ENCODE assay signal across 9 cellular contexts in the genomic region with DNA sequence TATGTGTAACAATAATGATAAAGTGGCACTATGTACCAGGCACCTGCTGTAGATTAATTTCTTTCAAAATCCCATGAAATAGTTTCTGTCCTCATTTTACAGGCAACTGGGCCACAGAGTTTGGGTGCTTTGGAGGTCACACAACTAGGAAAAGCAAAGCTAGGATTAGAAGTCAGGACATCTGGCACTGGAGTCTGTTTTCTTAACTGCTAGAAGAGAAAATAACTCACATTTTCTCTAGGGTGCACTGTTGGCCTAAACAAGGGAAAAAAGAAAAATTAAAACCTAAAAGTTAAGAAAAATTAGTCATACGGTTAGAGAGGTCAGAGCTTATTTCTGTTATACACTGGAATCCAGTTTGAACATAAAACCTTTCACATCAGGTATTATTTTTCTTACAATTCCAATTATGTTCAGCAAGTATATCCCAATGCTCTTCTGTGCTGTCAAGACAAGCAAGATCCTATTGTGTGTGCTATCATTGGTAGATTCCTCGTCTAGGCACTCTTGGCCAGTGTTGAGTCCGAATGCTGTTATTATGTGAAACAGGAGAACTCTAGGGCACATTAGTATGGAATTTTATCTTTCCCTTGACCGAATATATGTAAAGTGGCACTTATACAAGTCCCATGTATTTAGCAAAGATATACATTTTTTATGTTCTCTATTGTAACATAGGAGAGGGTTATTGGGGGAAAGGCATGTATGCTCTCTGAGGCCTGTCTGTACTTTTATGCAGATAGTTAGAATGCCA. TPM values are rescaled to one million over a fixed set of nuclear protein-coding genes. Genes with fewer than 3 reads are reported as not detected.
DNase-seq lines count a peak whose midpoint lies in the region; ATAC-seq and TF ChIP-seq lines count a peak whose summit lies in the region.
"Had no signal": no experiment of that assay in that cellular context is flagged by ENCODE, and none has a peak within 500 bp of the region (broad histone marks: within the 10 kb centered on the region; RNA-seq: fewer than 3 reads in every experiment).

No MANE protein-coding gene starts in this region.

- H3K4me1 Mint-ChIP-seq in activated T-helper 17 cell treated with anti-CD3 and anti-CD28 coated beads, Interleukin-2, amount 50 U/mL, for 72 hours = no peaks in the 10 kb centered on the region
- peaks cover 15% of the 10 kb centered on the region for H3K4me1 Mint-ChIP-seq in osteocyte (ENCODE audit: unreplicated experiment)

- DNase-seq in D341Med (ENCODE audit: low spot score) (peak; percentile 22), NCI-H2029 (lab: John Stamatoyannopoulos, UW) (no peak), osteocyte (ENCODE audit: extremely low spot score, unreplicated experiment) (no peak)
- DNase-seq: NCI-H1417 treated with DMSO at 0.1 percent for 48 hours had no signal

- H3K27ac ChIP-seq in HUES48 (ENCODE audit: low read depth, low read length) = peak overlapping the region; percentile 42

- H3K27me3 ChIP-seq in HUES48 (ENCODE audit: control insufficient read depth, insufficient read depth, low read length) = no peaks in the 10 kb centered on the region
- no peaks in the 10 kb centered on the region for H3K27me3 ChIP-seq in mucosa of stomach (ENCODE audit: control insufficient read depth, insufficient read depth, low read length)

- H3K9me3 ChIP-seq in HUES48 (ENCODE audit: control insufficient read depth, insufficient read depth, low read length) = no peaks in the 10 kb centered on the region
- H3K9me3 ChIP-seq in mucosa of stomach (ENCODE audit: control insufficient read depth, low read length) = no peaks in the 10 kb centered on the region

- H3K4me1 ChIP-seq in HUES48 (ENCODE audit: control insufficient read depth, insufficient read depth, low read length) = no peaks in the 10 kb centered on the region
- peaks cover 5% of the 10 kb centered on the region for H3K4me1 ChIP-seq in mucosa of stomach (ENCODE audit: control insufficient read depth, insufficient read depth, low read length)

- H3K36me3 Mint-ChIP-seq in activated T-helper 17 cell treated with anti-CD3 and anti-CD28 coated beads, Interleukin-2, amount 50 U/mL, for 72 hours (ENCODE audit: low read depth) = peaks cover 20% of the 10 kb centered on the region
- H3K36me3 Mint-ChIP-seq in osteocyte (ENCODE audit: unreplicated experiment) = peaks cover 15% of the 10 kb centered on the region

- H3K36me3 ChIP-seq in HUES48 (ENCODE audit: control insufficient read depth, insufficient read depth, low read length) = peaks cover 13% of the 10 kb centered on the region; the same call in 1 of the 2 replicates
- no peaks in the 10 kb centered on the region for H3K36me3 ChIP-seq in mucosa of stomach (ENCODE audit: control insufficient read depth, insufficient read depth, low read length)

- TF ChIP-seq CTCF in osteocyte (IDR thresholded peaks at IDR 0.05) = no peak

- no peak overlapping the region for H3K9ac ChIP-seq in HUES48 (ENCODE audit: low read depth, low read length)
- peak overlapping the region; percentile 78 for H3K9ac ChIP-seq in mucosa of stomach (ENCODE audit: low read length)

- H3K4me3 ChIP-seq in HUES48 (ENCODE audit: low read depth, low read length) (peak overlapping the region; percentile 89), mucosa of stomach (ENCODE audit: low read length) (no peak overlapping the region)

- ATAC-seq in activated T-helper 17 cell treated with anti-CD3 and anti-CD28 coated beads, Interleukin-2, amount 50 U/mL, for 72 hours (replicated peaks) = no peak
- ATAC-seq in GM18520 (IDR thresholded peaks at IDR 0.05; ENCODE audit: unreplicated experiment) = no peak
- no peak for ATAC-seq in GM18858 (IDR thresholded peaks at IDR 0.05; ENCODE audit: unreplicated experiment)

- H3K27ac Mint-ChIP-seq in activated T-helper 17 cell treated with anti-CD3 and anti-CD28 coated beads, Interleukin-2, amount 50 U/mL, for 72 hours = peak overlapping the region; percentile 98
- no peak overlapping the region for H3K27ac Mint-ChIP-seq in osteocyte (ENCODE audit: unreplicated experiment)

- no peaks in the 10 kb centered on the region for H3K9me3 Mint-ChIP-seq in activated T-helper 17 cell treated with anti-CD3 and anti-CD28 coated beads, Interleukin-2, amount 50 U/mL, for 72 hours
- H3K9me3 Mint-ChIP-seq in osteocyte (ENCODE audit: unreplicated experiment) = no peaks in the 10 kb centered on the region

- H3K4me3 Mint-ChIP-seq in activated T-helper 17 cell treated with anti-CD3 and anti-CD28 coated beads, Interleukin-2, amount 50 U/mL, for 72 hours = peak overlapping the region; percentile 99
- no peak overlapping the region for H3K4me3 Mint-ChIP-seq in osteocyte (ENCODE audit: unreplicated experiment)

- H3K27me3 Mint-ChIP-seq in activated T-helper 17 cell treated with anti-CD3 and anti-CD28 coated beads, Interleukin-2, amount 50 U/mL, for 72 hours = no peaks in the 10 kb centered on the region
- H3K27me3 Mint-ChIP-seq in osteocyte (ENCODE audit: unreplicated experiment) = no peaks in the 10 kb centered on the region

RNA-seq across cellular contexts. Expression of a gene that starts 1.5 kb away (rescaled TPM):
- 1 to 10 TPM; 7.2 to 8.3 TPM for total RNA-seq in activated T-helper 17 cell treated with anti-CD3 and anti-CD28 coated beads, Interleukin-2, amount 50 U/mL, for 72 hours
- total RNA-seq in osteocyte = 10.0 and 10.6 TPM in 2 replicates

RNA-seq across cellular contexts. Expression of a gene that starts 20.1 kb away (rescaled TPM):
- total RNA-seq in activated T-helper 17 cell treated with anti-CD3 and anti-CD28 coated beads, Interleukin-2, amount 50 U/mL, for 72 hours = 10 to 100 TPM; 69.4 to 84.4 TPM
- 63.7 and 71.9 TPM in 2 replicates for total RNA-seq in osteocyte

RNA-seq across cellular contexts. Expression of a gene that starts 20.2 kb away (rescaled TPM):
- 10 to 100 TPM; 43.7 to 47.2 TPM for total RNA-seq in activated T-helper 17 cell treated with anti-CD3 and anti-CD28 coated beads, Interleukin-2, amount 50 U/mL, for 72 hours
- total RNA-seq in osteocyte = 31.6 and 36.8 TPM in 2 replicates
